ENCODE assay signal across 1 cellular context in the genomic region with DNA sequence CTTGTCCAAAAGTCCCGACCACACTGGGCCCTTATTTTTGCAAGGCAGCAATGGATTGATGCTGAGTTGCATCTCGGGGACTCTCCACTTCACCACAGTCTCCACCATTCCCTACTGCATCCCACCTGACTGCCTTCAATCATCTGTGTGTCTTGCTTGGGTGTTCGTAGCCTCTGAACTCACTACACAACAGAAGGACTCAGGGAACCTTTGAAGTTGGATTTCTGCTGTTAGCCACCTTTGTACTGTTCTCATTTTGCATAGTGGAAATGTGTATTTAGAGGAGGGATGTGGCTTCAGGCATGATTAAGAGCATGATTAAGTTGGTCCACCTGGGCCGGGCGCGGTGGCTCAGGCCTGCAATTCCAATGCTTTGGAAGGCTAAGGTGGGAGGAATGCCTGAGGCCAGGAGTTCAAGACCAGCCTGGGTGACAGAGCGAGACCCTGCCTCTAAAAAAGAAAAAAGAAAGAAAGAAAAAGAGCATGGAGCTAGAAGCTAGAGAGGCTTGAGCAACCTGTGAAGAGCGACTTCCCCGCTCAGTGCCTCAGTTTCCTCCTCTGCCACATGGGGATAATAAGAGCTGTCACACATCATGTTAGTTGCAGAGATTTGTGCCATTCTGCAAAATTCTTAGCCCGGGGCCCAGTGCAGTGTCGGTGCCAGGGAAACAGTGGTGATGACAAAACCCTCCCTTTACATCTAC.
TF ChIP-seq lines count a peak whose summit lies in the region.

No MANE protein-coding gene starts in this region.

TF ChIP-seq in HepG2, 621 proteins besides CTCF, POLR2A, EP300 and RAD21 (continued from another document and continues in another):
- TF ChIP-seq, protein P1, sequence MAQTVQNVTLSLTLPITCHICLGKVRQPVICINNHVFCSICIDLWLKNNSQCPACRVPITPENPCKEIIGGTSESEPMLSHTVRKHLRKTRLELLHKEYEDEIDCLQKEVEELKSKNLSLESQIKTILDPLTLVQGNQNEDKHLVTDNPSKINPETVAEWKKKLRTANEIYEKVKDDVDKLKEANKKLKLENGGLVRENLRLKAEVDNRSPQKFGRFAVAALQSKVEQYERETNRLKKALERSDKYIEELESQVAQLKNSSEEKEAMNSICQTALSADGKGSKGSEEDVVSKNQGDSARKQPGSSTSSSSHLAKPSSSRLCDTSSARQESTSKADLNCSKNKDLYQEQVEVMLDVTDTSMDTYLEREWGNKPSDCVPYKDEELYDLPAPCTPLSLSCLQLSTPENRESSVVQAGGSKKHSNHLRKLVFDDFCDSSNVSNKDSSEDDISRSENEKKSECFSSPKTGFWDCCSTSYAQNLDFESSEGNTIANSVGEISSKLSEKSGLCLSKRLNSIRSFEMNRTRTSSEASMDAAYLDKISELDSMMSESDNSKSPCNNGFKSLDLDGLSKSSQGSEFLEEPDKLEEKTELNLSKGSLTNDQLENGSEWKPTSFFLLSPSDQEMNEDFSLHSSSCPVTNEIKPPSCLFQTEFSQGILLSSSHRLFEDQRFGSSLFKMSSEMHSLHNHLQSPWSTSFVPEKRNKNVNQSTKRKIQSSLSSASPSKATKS (CRISPR knock-in tag; IDR thresholded peaks at IDR 0.05), result no peak
- TF ChIP-seq KLF13 (CRISPR knock-in tag; IDR thresholded peaks at IDR 0.05) (no peak), ZBTB1 (CRISPR knock-in tag; IDR thresholded peaks at IDR 0.05; ENCODE audit: borderline replicate concordance) (no peak), ARID2 (CRISPR knock-in tag; IDR thresholded peaks at IDR 0.05; ENCODE audit: borderline replicate concordance) (no peak; the same call in 1 of the 2 replicates), ZNF431 (CRISPR knock-in tag; IDR thresholded peaks at IDR 0.05; ENCODE audit: borderline replicate concordance, low read depth) (peak; percentile 90), KDM3A (CRISPR knock-in tag; IDR thresholded peaks at IDR 0.05; ENCODE audit: low read depth) (peak; percentile 78; the same call in 1 of the 2 replicates), NFE2L2 (IDR thresholded peaks at IDR 0.05; ENCODE audit: low read length) (no peak), NR2F2 (IDR thresholded peaks at IDR 0.05; ENCODE audit: borderline replicate concordance, low read depth) (peak; percentile 82), SMAD9 (CRISPR knock-in tag; IDR thresholded peaks at IDR 0.05) (0 out of 2 replicates have a peak, but pooled peaks have one; percentile 59), JARID2 (CRISPR knock-in tag; IDR thresholded peaks at IDR 0.05; ENCODE audit: insufficient replicate concordance) (peak; percentile 19), ZNF326 (CRISPR knock-in tag; IDR thresholded peaks at IDR 0.05; ENCODE audit: borderline replicate concordance) (no peak), NFATC3 (CRISPR knock-in tag; IDR thresholded peaks at IDR 0.05) (peak; percentile 17; the same call in 1 of the 2 replicates), ISL2 (CRISPR knock-in tag; IDR thresholded peaks at IDR 0.05) (peak; percentile 85; the same call in 1 of the 2 replicates), ASH2L (IDR thresholded peaks at IDR 0.05; ENCODE audit: insufficient read length, low read depth, low read length) (peak; percentile 98), ATF1 (CRISPR knock-in tag; IDR thresholded peaks at IDR 0.05) (peak; percentile 75), ZFP90 (CRISPR knock-in tag; IDR thresholded peaks at IDR 0.05; ENCODE audit: borderline replicate concordance) (peak; percentile 88), GABPB1 (CRISPR knock-in tag; IDR thresholded peaks at IDR 0.05) (0 out of 2 replicates have a peak, but pooled peaks have one; percentile 9), SMYD3 (CRISPR knock-in tag; IDR thresholded peaks at IDR 0.05) (no peak; the same call in 1 of the 2 replicates), IKZF4 (CRISPR knock-in tag; IDR thresholded peaks at IDR 0.05; ENCODE audit: borderline replicate concordance, low read depth, not compliant biosample characterization) (peak; percentile 25), ZNF589 (CRISPR knock-in tag; conservative IDR thresholded peaks at IDR 0.05) (0 out of 2 replicates have a peak, but pooled peaks have one; percentile 55), ATF7 (IDR thresholded peaks at IDR 0.05) (no peak), ATF7 (CRISPR knock-in tag; IDR thresholded peaks at IDR 0.05) (peak; percentile 75), GFI1 (CRISPR knock-in tag; IDR thresholded peaks at IDR 0.05; ENCODE audit: borderline replicate concordance) (no peak), NR2C2 (CRISPR knock-in tag; IDR thresholded peaks at IDR 0.05; ENCODE audit: borderline replicate concordance) (peak; percentile 22), ETV6 (CRISPR knock-in tag; conservative IDR thresholded peaks at IDR 0.05) (peak; percentile 80), FOXJ3 (CRISPR knock-in tag; IDR thresholded peaks at IDR 0.05; ENCODE audit: borderline replicate concordance) (peak; percentile 70), ZKSCAN8 (CRISPR knock-in tag; IDR thresholded peaks at IDR 0.05; ENCODE audit: borderline replicate concordance) (peak; percentile 93), PCBP1 (IDR thresholded peaks at IDR 0.05; ENCODE audit: borderline replicate concordance, low read depth, low read length) (no peak), TCF12 (IDR thresholded peaks at IDR 0.05) (no peak), TCF12 (CRISPR knock-in tag; IDR thresholded peaks at IDR 0.05) (no peak)
- TF ChIP-seq, protein P2, sequence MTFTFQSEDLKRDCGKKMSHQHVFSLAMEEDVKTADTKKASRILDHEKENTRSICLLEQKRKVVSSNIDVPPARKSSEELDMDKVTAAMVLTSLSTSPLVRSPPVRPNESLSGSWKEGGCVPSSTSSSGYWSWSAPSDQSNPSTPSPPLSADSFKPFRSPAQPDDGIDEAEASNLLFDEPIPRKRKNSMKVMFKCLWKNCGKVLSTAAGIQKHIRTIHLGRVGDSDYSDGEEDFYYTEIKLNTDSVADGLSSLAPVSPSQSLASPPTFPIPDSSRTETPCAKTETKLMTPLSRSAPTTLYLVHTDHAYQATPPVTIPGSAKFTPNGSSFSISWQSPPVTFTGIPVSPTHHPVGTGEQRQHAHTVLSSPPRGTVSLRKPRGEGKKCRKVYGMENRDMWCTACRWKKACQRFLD (CRISPR knock-in tag; IDR thresholded peaks at IDR 0.05; ENCODE audit: borderline replicate concordance), result no peak
- TF ChIP-seq, protein P3, sequence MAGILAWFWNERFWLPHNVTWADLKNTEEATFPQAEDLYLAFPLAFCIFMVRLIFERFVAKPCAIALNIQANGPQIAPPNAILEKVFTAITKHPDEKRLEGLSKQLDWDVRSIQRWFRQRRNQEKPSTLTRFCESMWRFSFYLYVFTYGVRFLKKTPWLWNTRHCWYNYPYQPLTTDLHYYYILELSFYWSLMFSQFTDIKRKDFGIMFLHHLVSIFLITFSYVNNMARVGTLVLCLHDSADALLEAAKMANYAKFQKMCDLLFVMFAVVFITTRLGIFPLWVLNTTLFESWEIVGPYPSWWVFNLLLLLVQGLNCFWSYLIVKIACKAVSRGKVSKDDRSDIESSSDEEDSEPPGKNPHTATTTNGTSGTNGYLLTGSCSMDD (CRISPR knock-in tag; IDR thresholded peaks at IDR 0.05), result no peak
- TF ChIP-seq, protein P4, sequence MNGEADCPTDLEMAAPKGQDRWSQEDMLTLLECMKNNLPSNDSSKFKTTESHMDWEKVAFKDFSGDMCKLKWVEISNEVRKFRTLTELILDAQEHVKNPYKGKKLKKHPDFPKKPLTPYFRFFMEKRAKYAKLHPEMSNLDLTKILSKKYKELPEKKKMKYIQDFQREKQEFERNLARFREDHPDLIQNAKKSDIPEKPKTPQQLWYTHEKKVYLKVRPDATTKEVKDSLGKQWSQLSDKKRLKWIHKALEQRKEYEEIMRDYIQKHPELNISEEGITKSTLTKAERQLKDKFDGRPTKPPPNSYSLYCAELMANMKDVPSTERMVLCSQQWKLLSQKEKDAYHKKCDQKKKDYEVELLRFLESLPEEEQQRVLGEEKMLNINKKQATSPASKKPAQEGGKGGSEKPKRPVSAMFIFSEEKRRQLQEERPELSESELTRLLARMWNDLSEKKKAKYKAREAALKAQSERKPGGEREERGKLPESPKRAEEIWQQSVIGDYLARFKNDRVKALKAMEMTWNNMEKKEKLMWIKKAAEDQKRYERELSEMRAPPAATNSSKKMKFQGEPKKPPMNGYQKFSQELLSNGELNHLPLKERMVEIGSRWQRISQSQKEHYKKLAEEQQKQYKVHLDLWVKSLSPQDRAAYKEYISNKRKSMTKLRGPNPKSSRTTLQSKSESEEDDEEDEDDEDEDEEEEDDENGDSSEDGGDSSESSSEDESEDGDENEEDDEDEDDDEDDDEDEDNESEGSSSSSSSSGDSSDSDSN (CRISPR knock-in tag; IDR thresholded peaks at IDR 0.05), result peak; percentile 49; the same call in 1 of the 2 replicates
- TF ChIP-seq, protein P5, sequence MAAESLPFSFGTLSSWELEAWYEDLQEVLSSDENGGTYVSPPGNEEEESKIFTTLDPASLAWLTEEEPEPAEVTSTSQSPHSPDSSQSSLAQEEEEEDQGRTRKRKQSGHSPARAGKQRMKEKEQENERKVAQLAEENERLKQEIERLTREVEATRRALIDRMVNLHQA (CRISPR knock-in tag; IDR thresholded peaks at IDR 0.05), result no peak
- TF ChIP-seq, protein P6, sequence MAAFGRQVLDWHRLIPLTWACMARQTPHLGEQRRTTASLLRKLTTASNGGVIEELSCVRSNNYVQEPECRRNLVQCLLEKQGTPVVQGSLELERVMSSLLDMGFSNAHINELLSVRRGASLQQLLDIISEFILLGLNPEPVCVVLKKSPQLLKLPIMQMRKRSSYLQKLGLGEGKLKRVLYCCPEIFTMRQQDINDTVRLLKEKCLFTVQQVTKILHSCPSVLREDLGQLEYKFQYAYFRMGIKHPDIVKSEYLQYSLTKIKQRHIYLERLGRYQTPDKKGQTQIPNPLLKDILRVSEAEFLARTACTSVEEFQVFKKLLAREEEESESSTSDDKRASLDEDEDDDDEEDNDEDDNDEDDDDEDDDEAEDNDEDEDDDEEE (CRISPR knock-in tag; IDR thresholded peaks at IDR 0.05), result 0 out of 2 replicates have a peak, but pooled peaks have one; percentile 75
- TF ChIP-seq, protein P7, sequence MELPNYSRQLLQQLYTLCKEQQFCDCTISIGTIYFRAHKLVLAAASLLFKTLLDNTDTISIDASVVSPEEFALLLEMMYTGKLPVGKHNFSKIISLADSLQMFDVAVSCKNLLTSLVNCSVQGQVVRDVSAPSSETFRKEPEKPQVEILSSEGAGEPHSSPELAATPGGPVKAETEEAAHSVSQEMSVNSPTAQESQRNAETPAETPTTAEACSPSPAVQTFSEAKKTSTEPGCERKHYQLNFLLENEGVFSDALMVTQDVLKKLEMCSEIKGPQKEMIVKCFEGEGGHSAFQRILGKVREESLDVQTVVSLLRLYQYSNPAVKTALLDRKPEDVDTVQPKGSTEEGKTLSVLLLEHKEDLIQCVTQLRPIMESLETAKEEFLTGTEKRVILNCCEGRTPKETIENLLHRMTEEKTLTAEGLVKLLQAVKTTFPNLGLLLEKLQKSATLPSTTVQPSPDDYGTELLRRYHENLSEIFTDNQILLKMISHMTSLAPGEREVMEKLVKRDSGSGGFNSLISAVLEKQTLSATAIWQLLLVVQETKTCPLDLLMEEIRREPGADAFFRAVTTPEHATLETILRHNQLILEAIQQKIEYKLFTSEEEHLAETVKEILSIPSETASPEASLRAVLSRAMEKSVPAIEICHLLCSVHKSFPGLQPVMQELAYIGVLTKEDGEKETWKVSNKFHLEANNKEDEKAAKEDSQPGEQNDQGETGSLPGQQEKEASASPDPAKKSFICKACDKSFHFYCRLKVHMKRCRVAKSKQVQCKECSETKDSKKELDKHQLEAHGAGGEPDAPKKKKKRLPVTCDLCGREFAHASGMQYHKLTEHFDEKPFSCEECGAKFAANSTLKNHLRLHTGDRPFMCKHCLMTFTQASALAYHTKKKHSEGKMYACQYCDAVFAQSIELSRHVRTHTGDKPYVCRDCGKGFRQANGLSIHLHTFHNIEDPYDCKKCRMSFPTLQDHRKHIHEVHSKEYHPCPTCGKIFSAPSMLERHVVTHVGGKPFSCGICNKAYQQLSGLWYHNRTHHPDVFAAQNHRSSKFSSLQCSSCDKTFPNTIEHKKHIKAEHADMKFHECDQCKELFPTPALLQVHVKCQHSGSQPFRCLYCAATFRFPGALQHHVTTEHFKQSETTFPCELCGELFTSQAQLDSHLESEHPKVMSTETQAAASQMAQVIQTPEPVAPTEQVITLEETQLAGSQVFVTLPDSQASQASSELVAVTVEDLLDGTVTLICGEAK (IDR thresholded peaks at IDR 0.05), result no peak; the same call in 1 of the 2 replicates
- TF ChIP-seq, protein P7 (CRISPR knock-in tag; IDR thresholded peaks at IDR 0.05), result peak; percentile 49; the same call in 1 of the 2 replicates
- TF ChIP-seq, protein P8, sequence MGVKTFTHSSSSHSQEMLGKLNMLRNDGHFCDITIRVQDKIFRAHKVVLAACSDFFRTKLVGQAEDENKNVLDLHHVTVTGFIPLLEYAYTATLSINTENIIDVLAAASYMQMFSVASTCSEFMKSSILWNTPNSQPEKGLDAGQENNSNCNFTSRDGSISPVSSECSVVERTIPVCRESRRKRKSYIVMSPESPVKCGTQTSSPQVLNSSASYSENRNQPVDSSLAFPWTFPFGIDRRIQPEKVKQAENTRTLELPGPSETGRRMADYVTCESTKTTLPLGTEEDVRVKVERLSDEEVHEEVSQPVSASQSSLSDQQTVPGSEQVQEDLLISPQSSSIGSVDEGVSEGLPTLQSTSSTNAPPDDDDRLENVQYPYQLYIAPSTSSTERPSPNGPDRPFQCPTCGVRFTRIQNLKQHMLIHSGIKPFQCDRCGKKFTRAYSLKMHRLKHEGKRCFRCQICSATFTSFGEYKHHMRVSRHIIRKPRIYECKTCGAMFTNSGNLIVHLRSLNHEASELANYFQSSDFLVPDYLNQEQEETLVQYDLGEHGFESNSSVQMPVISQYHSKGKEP (CRISPR knock-in tag; IDR thresholded peaks at IDR 0.05), result no peak; the same call in 1 of the 2 replicates
